Comparison of ENCODE assay signal across 28 cellular contexts in genomic region chr9:29118555-29118954, GRCh38.
"Had no signal": no experiment of that assay in that cellular context is flagged by ENCODE, and none has a peak within 500 bp of the region (broad histone marks: within the 10 kb centered on the region; RNA-seq: fewer than 3 reads in every experiment).

No MANE protein-coding gene starts in this region.

- DNase-seq: activated B cell treated with CpG ODN at 0.5 μM for 24 hours; activated CD4-positive, alpha-beta T cell treated with anti-CD3 and anti-CD28 coated beads for 48 hours; activated CD4-positive, alpha-beta T cell treated with anti-CD3 and anti-CD28 coated beads, Interleukin-2, amount 50 U/mL, for 1 hour; activated CD4-positive, alpha-beta T cell treated with anti-CD3 and anti-CD28 coated beads, Interleukin-2, amount 50 U/mL, for 48 hours; activated CD8-positive, alpha-beta memory T cell treated with anti-CD3 and anti-CD28 coated beads for 24 hours; activated CD8-positive, alpha-beta T cell treated with anti-CD3 and anti-CD28 coated beads for 36 hours; activated effector memory CD4-positive, alpha-beta T cell treated with anti-CD3 and anti-CD28 coated beads, Interleukin-2, amount 50 U/mL, for 16 hours; activated naive CD4-positive, alpha-beta T cell treated with anti-CD3 and anti-CD28 coated beads for 36 hours; activated naive CD8-positive, alpha-beta T cell treated with anti-CD3 and anti-CD28 coated beads, Interleukin-2, amount 10 ng/mL, durations not matched to agents 7 days and 5 days; activated T-cell treated with anti-CD3 and anti-CD28 coated beads, Interleukin-2, amount 50 U/mL, for 4 hours; brain microvascular endothelial cell; cortex of kidney; dermis blood vessel endothelial cell; effector CD4-positive, alpha-beta T cell; effector memory CD8-positive, alpha-beta T cell; erythroblast; foreskin keratinocyte; gastrocnemius medialis; T-helper 1 cell; T1000; WERI-Rb-1 had no signal

- H3K36me3 Mint-ChIP-seq: activated naive CD4-positive, alpha-beta T cell treated with anti-CD3 and anti-CD28 coated beads, Interleukin-2, amount 50 U/mL, for 24 hours; activated naive CD8-positive, alpha-beta T cell treated with anti-CD3 and anti-CD28 coated beads, Interleukin-2, amount 10 ng/mL, durations not matched to agents 7 days and 5 days had no signal

- H3K27ac ChIP-seq: brain microvascular endothelial cell, esophagus muscularis mucosa, foreskin keratinocyte, gastrocnemius medialis, WERI-Rb-1 had no signal

- H3K4me3 Mint-ChIP-seq: activated B cell treated with CpG ODN at 0.5 μM for 24 hours; activated CD8-positive, alpha-beta T cell treated with anti-CD3 and anti-CD28 coated beads for 36 hours; activated naive CD4-positive, alpha-beta T cell treated with anti-CD3 and anti-CD28 coated beads for 36 hours; activated naive CD4-positive, alpha-beta T cell treated with anti-CD3 and anti-CD28 coated beads, Interleukin-2, amount 50 U/mL, for 24 hours; activated naive CD8-positive, alpha-beta T cell treated with anti-CD3 and anti-CD28 coated beads, Interleukin-2, amount 10 ng/mL, durations not matched to agents 7 days and 5 days; activated T-cell treated with anti-CD3 and anti-CD28 coated beads, Interleukin-2, amount 50 U/mL, for 4 hours; activated T-helper 17 cell treated with anti-CD3 and anti-CD28 coated beads, Interleukin-2, amount 50 U/mL, for 72 hours; central memory CD8-positive, alpha-beta T cell; effector memory CD8-positive, alpha-beta T cell; T-helper 17 cell; T-helper 2 cell treated with Interferon-gamma antibody and Interleukin-4, amounts not matched to agents 5 μg/mL and 100 μg/mL, for 36 hours had no signal

- H3K27me3 Mint-ChIP-seq: activated B cell treated with CpG ODN at 0.5 μM for 24 hours; activated CD8-positive, alpha-beta T cell treated with anti-CD3 and anti-CD28 coated beads for 36 hours; activated naive CD4-positive, alpha-beta T cell treated with anti-CD3 and anti-CD28 coated beads, Interleukin-2, amount 50 U/mL, for 24 hours; activated naive CD8-positive, alpha-beta T cell treated with anti-CD3 and anti-CD28 coated beads, Interleukin-2, amount 10 ng/mL, durations not matched to agents 7 days and 5 days; activated T-helper 17 cell treated with anti-CD3 and anti-CD28 coated beads, Interleukin-2, amount 50 U/mL, for 72 hours; central memory CD8-positive, alpha-beta T cell; effector memory CD8-positive, alpha-beta T cell; T-helper 17 cell had no signal

- H3K4me1 Mint-ChIP-seq: activated B cell treated with CpG ODN at 0.5 μM for 24 hours; activated naive CD4-positive, alpha-beta T cell treated with anti-CD3 and anti-CD28 coated beads, Interleukin-2, amount 50 U/mL, for 24 hours; activated naive CD8-positive, alpha-beta T cell treated with anti-CD3 and anti-CD28 coated beads, Interleukin-2, amount 10 ng/mL, durations not matched to agents 7 days and 5 days; activated T-helper 17 cell treated with anti-CD3 and anti-CD28 coated beads, Interleukin-2, amount 50 U/mL, for 72 hours; central memory CD8-positive, alpha-beta T cell; T-helper 17 cell had no signal

- H3K36me3 ChIP-seq: brain microvascular endothelial cell, esophagus muscularis mucosa, gastrocnemius medialis, WERI-Rb-1 had no signal

- H3K27ac Mint-ChIP-seq: activated B cell treated with CpG ODN at 0.5 μM for 24 hours; activated CD8-positive, alpha-beta T cell treated with anti-CD3 and anti-CD28 coated beads for 36 hours; activated naive CD4-positive, alpha-beta T cell treated with anti-CD3 and anti-CD28 coated beads for 36 hours; activated naive CD4-positive, alpha-beta T cell treated with anti-CD3 and anti-CD28 coated beads, Interleukin-2, amount 50 U/mL, for 24 hours; activated naive CD8-positive, alpha-beta T cell treated with anti-CD3 and anti-CD28 coated beads, Interleukin-2, amount 10 ng/mL, durations not matched to agents 7 days and 5 days; activated T-helper 17 cell treated with anti-CD3 and anti-CD28 coated beads, Interleukin-2, amount 50 U/mL, for 72 hours; effector memory CD8-positive, alpha-beta T cell; T-helper 17 cell; T-helper 2 cell treated with Interferon-gamma antibody and Interleukin-4, amounts not matched to agents 5 μg/mL and 100 μg/mL, for 36 hours had no signal

- H3K4me3 ChIP-seq: esophagus muscularis mucosa, gastrocnemius medialis had no signal

- ATAC-seq: activated CD4-positive, CD25-positive, alpha-beta regulatory T cell treated with anti-CD3 and anti-CD28 coated beads, Interleukin-2, amount 50 U/mL, for 24 hours; activated CD8-positive, alpha-beta T cell treated with anti-CD3 and anti-CD28 coated beads for 36 hours; activated T-cell treated with anti-CD3 and anti-CD28 coated beads, Interleukin-2, amount 50 U/mL, for 4 hours; activated T-helper 17 cell treated with anti-CD3 and anti-CD28 coated beads, Interleukin-2, amount 50 U/mL, for 72 hours; effector memory CD8-positive, alpha-beta T cell; foreskin keratinocyte; gastrocnemius medialis; T-helper 17 cell had no signal

- H3K9me3 ChIP-seq: esophagus muscularis mucosa, gastrocnemius medialis had no signal

- H3K9me3 Mint-ChIP-seq: activated B cell treated with CpG ODN at 0.5 μM for 24 hours; activated naive CD4-positive, alpha-beta T cell treated with anti-CD3 and anti-CD28 coated beads, Interleukin-2, amount 50 U/mL, for 24 hours; activated naive CD8-positive, alpha-beta T cell treated with anti-CD3 and anti-CD28 coated beads, Interleukin-2, amount 10 ng/mL, durations not matched to agents 7 days and 5 days; activated T-cell treated with anti-CD3 and anti-CD28 coated beads, Interleukin-2, amount 50 U/mL, for 4 hours; activated T-helper 17 cell treated with anti-CD3 and anti-CD28 coated beads, Interleukin-2, amount 50 U/mL, for 72 hours; central memory CD8-positive, alpha-beta T cell had no signal

- H3K27me3 ChIP-seq: brain microvascular endothelial cell, esophagus muscularis mucosa, gastrocnemius medialis had no signal

- H3K4me1 ChIP-seq: esophagus muscularis mucosa, foreskin keratinocyte, gastrocnemius medialis had no signal
